In genomic region chr18:49006641-49007136, GRCh38 we compare ENCODE assay signal across 17 cellular contexts. TPM values are rescaled to one million over a fixed set of nuclear protein-coding genes. Genes with fewer than 3 reads are reported as not detected.
DNase-seq lines count a peak whose midpoint lies in the region; ATAC-seq and TF ChIP-seq lines count a peak whose summit lies in the region.
"Had no signal": no experiment of that assay in that cellular context is flagged by ENCODE, and none has a peak within 500 bp of the region (broad histone marks: within the 10 kb centered on the region; RNA-seq: fewer than 3 reads in every experiment).

No MANE protein-coding gene starts in this region.

- no peak for TF ChIP-seq CTCF in heart left ventricle (IDR thresholded peaks at IDR 0.05)

- H3K4me3 ChIP-seq in heart left ventricle, result no peak overlapping the region
- H3K4me3 ChIP-seq in right cardiac atrium (ENCODE audit: low read length), result no peak overlapping the region
- H3K4me3 ChIP-seq: HAP-1, testis had no signal

- H3K9me3 ChIP-seq in heart left ventricle (no peaks in the 10 kb centered on the region), right cardiac atrium (ENCODE audit: control insufficient read depth, low read length) (no peaks in the 10 kb centered on the region)
- H3K9me3 ChIP-seq: HAP-1, testis had no signal

- ATAC-seq in heart left ventricle (no peak), right cardiac atrium (no peak), GM21367 (IDR thresholded peaks at IDR 0.05; ENCODE audit: unreplicated experiment) (no peak)
- ATAC-seq: effector memory CD8-positive, alpha-beta T cell; left colon had no signal

- intact Hi-C loops in heart left ventricle (cut with DNase I) (no loop called here), right cardiac atrium (cut with DNase I) (no loop called here), head of caudate nucleus (cut with DNase I) (no loop called here)

- H3K27ac ChIP-seq in heart left ventricle (no peak overlapping the region), right cardiac atrium (ENCODE audit: low read length) (no peak overlapping the region)
- H3K27ac ChIP-seq: testis had no signal

- H3K27me3 ChIP-seq in heart left ventricle, result no peaks in the 10 kb centered on the region
- no peaks in the 10 kb centered on the region for H3K27me3 ChIP-seq in right cardiac atrium (ENCODE audit: control insufficient read depth, insufficient read depth)
- H3K27me3 ChIP-seq: testis had no signal

- H3K4me1 ChIP-seq in heart left ventricle, result no peaks in the 10 kb centered on the region
- no peaks in the 10 kb centered on the region for H3K4me1 ChIP-seq in right cardiac atrium (ENCODE audit: control insufficient read depth, insufficient read depth, low read length)
- H3K4me1 ChIP-seq: HAP-1, testis had no signal

- no peaks in the 10 kb centered on the region for H3K36me3 ChIP-seq in heart left ventricle
- H3K36me3 ChIP-seq: HAP-1 had no signal

- WGBS in heart left ventricle, 4 donors, result 83 to 91% (median 87%) methylated on average over 14 of the region's 14 CpGs
- 58% methylated on average over 14 of the region's 14 CpGs for WGBS in right cardiac atrium

- DNase-seq in heart left ventricle (peak in 3 of 5 donors; percentile 8 to 16 (median 16)), right cardiac atrium (no peak), NCI-H748 treated with DMSO at 0.1 percent for 48 hours (lab: John Stamatoyannopoulos, UW) (peak; percentile 84), head of caudate nucleus (peak; percentile 5 to 87 (median 60)), OCI-M2 (lab: John Stamatoyannopoulos, UW; ENCODE audit: unreplicated experiment) (no peak), foreskin melanocyte (no peak)
- DNase-seq in central memory CD4-positive, alpha-beta T cell, result no peak
- DNase-seq: activated CD4-positive, alpha-beta memory T cell treated with anti-CD3 and anti-CD28 coated beads, Interleukin-2, amount 10 ng/mL, durations not matched to agents 7 days and 5 days; activated effector memory CD4-positive, alpha-beta T cell treated with anti-CD3 and anti-CD28 coated beads, Interleukin-2, amount 50 U/mL, for 16 hours; effector memory CD8-positive, alpha-beta T cell; glutamatergic neuron; left colon; nephron progenitor cell; small intestine; testis had no signal

- TF ChIP-seq POLR2A in heart left ventricle (IDR thresholded peaks at IDR 0.05), result no peak

RNA-seq across cellular contexts. Expression of gene SMAD7, which starts 55.9 kb away (rescaled TPM):
- 10 to 100 TPM; 16.3 to 32.0 (median 19.9) TPM for total RNA-seq in heart left ventricle
- 10 to 100 TPM in 1 of 2 donors, 1 to 10 TPM in 1; 9.1 to 21.2 TPM for polyA plus RNA-seq in heart left ventricle
- total RNA-seq in right cardiac atrium, result 10 to 100 TPM; 66.3 to 97.6 (median 94.3) TPM
- polyA plus RNA-seq in right cardiac atrium, result 34.8 TPM

Comparison
In these comparisons a context has a peak if more than half of its experiments do, and no peak if none do; other contexts are left out.
1. DNase-seq: peak in heart left ventricle (3 of 5), NCI-H748 treated with DMSO at 0.1 percent for 48 hours (single experiment) and head of caudate nucleus (42 of 42); none in right cardiac atrium (0 of 3), central memory CD4-positive, alpha-beta T cell (single experiment), OCI-M2 (single experiment) and foreskin melanocyte (single experiment).